In genomic region chr9:107542814-107543213, GRCh38 we compare ENCODE assay signal across 22 cellular contexts. TPM values are rescaled to one million over a fixed set of nuclear protein-coding genes. Genes with fewer than 3 reads are reported as not detected.
DNase-seq lines count a peak whose midpoint lies in the region; ATAC-seq, FAIRE-seq and TF ChIP-seq lines count a peak whose summit lies in the region.
"Had no signal": no experiment of that assay in that cellular context is flagged by ENCODE, and none has a peak within 500 bp of the region (broad histone marks: within the 10 kb centered on the region; RNA-seq: fewer than 3 reads in every experiment).

No MANE protein-coding gene starts in this region.

- peak; percentile 72 for FAIRE-seq in colon (lab: Jason Lieb, UNC)
- FAIRE-seq: A549, G401.6, GM12892, H54 had no signal

- no peak overlapping the region for H3K4me3 ChIP-seq in transverse colon
- no peak overlapping the region for H3K4me3 ChIP-seq in stomach
- H3K4me3 ChIP-seq: A549, HAP-1 had no signal

- ATAC-seq in left colon (peak; percentile 91), GM19452 (IDR thresholded peaks at IDR 0.05; ENCODE audit: unreplicated experiment) (no peak)
- ATAC-seq: A549 had no signal

- peaks cover 0 to 11% (median 3%) of the 10 kb centered on the region in 4 donors for H3K4me1 ChIP-seq in transverse colon
- H3K4me1 ChIP-seq in stomach = peaks cover 0 to 7% (median 4%) of the 10 kb centered on the region in 4 donors

- TF ChIP-seq POLR2A in transverse colon (IDR thresholded peaks at IDR 0.05) = no peak
- TF ChIP-seq POLR2A in stomach (IDR thresholded peaks at IDR 0.05) = no peak

- DNase-seq in fibroblast of gingiva (ENCODE audit: low read depth) = peak; percentile 39
- DNase-seq in left colon = no peak
- no peak for DNase-seq in transverse colon
- DNase-seq in DMS79 treated with DMSO at 0.1 percent for 48 hours (lab: John Stamatoyannopoulos, UW) = no peak
- no peak for DNase-seq in stomach
- DNase-seq: 8988T; ACHN; C1 segment of cervical spinal cord; Calu3; CD4-positive, alpha-beta memory T cell; COR-L47; DMS53; DND-41; GOT3; HFFc6 had no signal

- intact Hi-C loops in left colon (cut with DNase I, micrococcal nuclease) = no loop called here
- intact Hi-C loops in transverse colon (cut with DNase I; ENCODE audit: low total_unique reads) = no loop called here
- intact Hi-C loops in stomach (cut with DNase I; ENCODE audit: low total_unique reads) = no loop called here

- in situ Hi-C loops in transverse colon (cut with MboI; ENCODE audit: low pct_ligation_motif_present in 1 of 4, low pct_unique_long_range_greater_than_20kb in 1 of 4, low sequenced_read_pairs in 3 of 4) = no loop called here

- H3K9me3 ChIP-seq in transverse colon (no peaks in the 10 kb centered on the region), stomach (no peaks in the 10 kb centered on the region)
- H3K9me3 ChIP-seq: A549, HAP-1 had no signal

- TF ChIP-seq EP300 in transverse colon (IDR thresholded peaks at IDR 0.05; ENCODE audit: low read depth) (no peak), stomach (IDR thresholded peaks at IDR 0.05) (no peak)

- TF ChIP-seq CTCF in transverse colon (IDR thresholded peaks at IDR 0.05) (no peak), stomach (IDR thresholded peaks at IDR 0.05) (no peak)

- H3K27ac ChIP-seq in transverse colon (peak overlapping the region in 3 of 4 donors; percentile 1 to 46 (median 35)), stomach (no peak overlapping the region)
- H3K27ac ChIP-seq: A549 had no signal

- H3K27me3 ChIP-seq in transverse colon (no peaks in the 10 kb centered on the region), stomach (no peaks in the 10 kb centered on the region)

- H3K36me3 ChIP-seq in transverse colon = no peaks in the 10 kb centered on the region
- no peaks in the 10 kb centered on the region for H3K36me3 ChIP-seq in stomach
- H3K36me3 ChIP-seq: HAP-1 had no signal

RNA-seq across cellular contexts. Expression of gene KLF4, which starts 53.2 kb away (rescaled TPM):
- total RNA-seq in left colon = 100 to 1,000 TPM; 481 to 507 TPM
- 100 to 1,000 TPM; 304 to 861 (median 407) TPM for total RNA-seq in transverse colon
- total RNA-seq in stomach = 100 to 1,000 TPM in 1 of 5 donors, 10 to 100 TPM in 4; 34.8 to 323 (median 58.6) TPM
- polyA plus RNA-seq in stomach = 100 to 1,000 TPM in 1 of 3 donors, 10 to 100 TPM in 2; 18.2 to 150 (median 31.6) TPM
- polyA plus RNA-seq: CD4-positive, alpha-beta memory T cell had no signal

Comparison
In these comparisons a context has a peak if more than half of its experiments do, and no peak if none do; other contexts are left out.
1. H3K27ac ChIP-seq: peak in transverse colon (3 of 4); none in stomach (0 of 5).